In the genomic region with DNA sequence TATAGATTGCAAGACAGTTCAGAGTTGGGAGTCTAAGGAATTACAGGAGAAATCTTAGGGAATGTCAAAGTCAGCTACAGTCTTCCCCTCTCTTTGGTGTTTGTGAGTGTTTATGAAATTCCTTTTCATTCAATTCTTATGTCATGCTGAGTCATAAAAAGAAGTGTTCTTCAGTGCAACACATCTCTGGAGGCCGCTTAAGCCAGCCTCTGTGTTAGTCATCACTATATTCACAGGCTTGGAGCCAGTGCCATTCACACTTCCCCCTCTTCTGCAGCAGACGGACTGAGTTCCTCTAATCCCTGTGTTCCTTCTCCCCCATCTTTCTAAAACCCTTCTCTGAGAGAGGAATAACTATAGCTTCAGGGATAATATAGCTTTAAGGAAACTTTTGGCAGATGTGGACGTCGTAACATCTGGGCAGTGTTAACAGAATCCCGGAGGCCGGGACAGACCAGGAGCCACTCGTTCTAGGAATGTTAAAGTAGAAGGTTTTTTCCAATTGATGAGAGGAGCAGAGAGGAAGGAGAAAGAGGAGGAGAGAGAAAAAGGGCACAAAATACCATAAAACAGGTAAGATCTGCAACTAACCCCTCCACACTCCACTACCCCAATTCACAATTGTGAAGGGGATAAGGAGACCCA, we compare ENCODE assay signal across 8 cellular contexts. TPM values are rescaled to one million over a fixed set of nuclear protein-coding genes. Genes with fewer than 3 reads are reported as not detected.
DNase-seq lines count a peak whose midpoint lies in the region; ATAC-seq, FAIRE-seq and TF ChIP-seq lines count a peak whose summit lies in the region.

A gene with protein sequence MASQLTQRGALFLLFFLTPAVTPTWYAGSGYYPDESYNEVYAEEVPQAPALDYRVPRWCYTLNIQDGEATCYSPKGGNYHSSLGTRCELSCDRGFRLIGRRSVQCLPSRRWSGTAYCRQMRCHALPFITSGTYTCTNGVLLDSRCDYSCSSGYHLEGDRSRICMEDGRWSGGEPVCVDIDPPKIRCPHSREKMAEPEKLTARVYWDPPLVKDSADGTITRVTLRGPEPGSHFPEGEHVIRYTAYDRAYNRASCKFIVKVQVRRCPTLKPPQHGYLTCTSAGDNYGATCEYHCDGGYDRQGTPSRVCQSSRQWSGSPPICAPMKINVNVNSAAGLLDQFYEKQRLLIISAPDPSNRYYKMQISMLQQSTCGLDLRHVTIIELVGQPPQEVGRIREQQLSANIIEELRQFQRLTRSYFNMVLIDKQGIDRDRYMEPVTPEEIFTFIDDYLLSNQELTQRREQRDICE (plus strand): TSS at position 257 of the 645 bp plus-strand sequence. CDS start 2,124 bp downstream, outside the sequence.

- TF ChIP-seq CTCF in epithelial cell of proximal tubule (conservative IDR thresholded peaks at IDR 0.05; ENCODE audit: low read depth, low read length) (no peak), pancreas (IDR thresholded peaks at IDR 0.05) (no peak)

- intact Hi-C loops in pancreas (cut with DNase I) = no loop called here

- ATAC-seq in pancreas = peak in 3 of 4 donors; percentile 63 to 84 (median 83)
- no peak for ATAC-seq in GM21737 (IDR thresholded peaks at IDR 0.05; ENCODE audit: unreplicated experiment)

- H3K27ac ChIP-seq in pancreas = no peak within 1 kb of the TSS

- FAIRE-seq in pancreas (lab: Jason Lieb, UNC) (peak; percentile 59), GM12891 (lab: Jason Lieb, UNC) (no peak)

- DNase-seq in Daoy (ENCODE audit: low read depth) (peak; percentile 75), MV-4-11 (lab: John Stamatoyannopoulos, UW) (peak; percentile 82), epithelial cell of proximal tubule (ENCODE audit: low read depth) (peak; percentile 57), pancreas (peak in 1 of 6 donors; percentile 2), GM12891 (ENCODE audit: insufficient read length, low spot score) (no peak), NCI-H748 treated with DMSO at 0.1 percent for 48 hours (lab: John Stamatoyannopoulos, UW) (no peak)
- DNase-seq in stimulated activated naive CD4-positive, alpha-beta T cell treated with Interleukin-2 at 50 U/mL for 16 hours (lab: John Stamatoyannopoulos, UW) = no peak

- H3K36me3 ChIP-seq in pancreas = no peaks in the 10 kb centered on the region

- no peaks in the 10 kb centered on the region for H3K4me1 ChIP-seq in pancreas

- peaks cover 0 to 8% (median 1%) of the 10 kb centered on the region in 4 donors for H3K27me3 ChIP-seq in pancreas

- H3K4me3 ChIP-seq in epithelial cell of proximal tubule (ENCODE audit: low read depth, low read length) (peak within 1 kb of the TSS; percentile 30), pancreas (no peak within 1 kb of the TSS)

- no peak for TF ChIP-seq POLR2A in GM12891 (IDR thresholded peaks at IDR 0.05; ENCODE audit: low read depth, low read length)

- WGBS in pancreas, 2 donors = 27 to 39% methylated on average over 7 of the region's 7 CpGs

- H3K9me3 ChIP-seq in pancreas = no peaks in the 10 kb centered on the region

TF ChIP-seq in GM12891, 5 proteins besides CTCF, POLR2A, EP300 and RAD21:
- TF ChIP-seq SPI1 (IDR thresholded peaks at IDR 0.05; ENCODE audit: low read depth, low read length) = no peak
- TF ChIP-seq POLR2AphosphoS5 (IDR thresholded peaks at IDR 0.05; ENCODE audit: low read depth, low read length) = no peak
- TF ChIP-seq POU2F2 (IDR thresholded peaks at IDR 0.05; ENCODE audit: low read depth, low read length) = no peak
- no peak for TF ChIP-seq TAF1 (IDR thresholded peaks at IDR 0.05; ENCODE audit: low read depth, low read length)
- TF ChIP-seq PAX5 (IDR thresholded peaks at IDR 0.05; ENCODE audit: insufficient read depth, low read length, severe bottlenecking) = no peak

RNA-seq across cellular contexts. Expression of the gene that starts here (rescaled TPM):
- 21.7 and 30.6 TPM in 2 replicates for total RNA-seq in Daoy (2014; rRNA removed; shearing (Covaris generic))
- total RNA-seq in epithelial cell of proximal tubule (7.2 and 29.5 TPM in 2 replicates), pancreas (10 to 100 TPM in 1 of 6 donors, 1 to 10 TPM in 4, under 1 TPM in 1; 0.98 to 13.1 (median 3.6) TPM)
- 1 to 10 TPM; 2.2 to 2.7 TPM for polyA plus RNA-seq in pancreas
- 0.03 TPM for polyA plus RNA-seq in GM12891 (2012; ENCODE audit: low read depth, missing spikeins)

Comparison
In these comparisons a context has a peak if more than half of its experiments do, and no peak if none do; other contexts are left out.
1. DNase-seq: peak in Daoy (single experiment), MV-4-11 (single experiment) and epithelial cell of proximal tubule (single experiment); none in GM12891 (single experiment), NCI-H748 treated with DMSO at 0.1 percent for 48 hours (single experiment) and stimulated activated naive CD4-positive, alpha-beta T cell treated with Interleukin-2 at 50 U/mL for 16 hours (single experiment).